In the genomic region with DNA sequence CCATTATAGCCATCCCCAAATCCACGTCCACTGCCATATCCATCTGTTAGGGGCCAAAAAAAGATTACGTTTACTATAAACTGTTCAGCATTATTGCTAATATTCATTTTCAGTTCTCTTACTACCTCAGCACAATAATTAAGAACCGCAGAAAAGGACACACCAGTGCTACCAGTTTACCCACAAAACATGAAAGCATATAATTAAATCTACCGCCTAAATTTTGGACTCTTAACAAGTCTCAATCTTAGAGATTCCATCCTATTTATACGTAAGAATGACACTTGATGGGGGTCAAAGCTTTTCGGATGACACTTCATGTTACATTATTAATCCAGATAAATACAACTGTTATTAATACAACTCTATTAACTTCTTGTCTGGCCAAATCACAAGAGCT, we compare ENCODE assay signal across 11 cellular contexts. TPM values are rescaled to one million over a fixed set of nuclear protein-coding genes. Genes with fewer than 3 reads are reported as not detected.
DNase-seq lines count a peak whose midpoint lies in the region; ATAC-seq and TF ChIP-seq lines count a peak whose summit lies in the region.
"Had no signal": no experiment of that assay in that cellular context is flagged by ENCODE, and none has a peak within 500 bp of the region (broad histone marks: within the 10 kb centered on the region; RNA-seq: fewer than 3 reads in every experiment).

No MANE protein-coding gene starts in this region.

- intact Hi-C loops in dendritic cell treated with granulocyte-macrophage colony-stimulating factor and Interleukin-4, amounts not matched to agents 40 ng/mL and 50 ng/mL, for 4 days (cut with micrococcal nuclease): no loop called here

- peaks cover 50% of the 10 kb centered on the region for H3K4me1 Mint-ChIP-seq in dendritic cell treated with granulocyte-macrophage colony-stimulating factor and Interleukin-4, amounts not matched to agents 40 ng/mL and 50 ng/mL, for 4 days (ENCODE audit: low read depth)
- H3K4me1 Mint-ChIP-seq in neural crest cell: peaks cover 70% of the 10 kb centered on the region

- no peaks in the 10 kb centered on the region for H3K27me3 ChIP-seq in GM06990 (replicated peaks; ENCODE audit: control insufficient read depth, insufficient read depth, low read length)
- no peaks in the 10 kb centered on the region for H3K27me3 ChIP-seq in NT2/D1 (ENCODE audit: insufficient read depth, insufficient read length)

- H3K4me3 Mint-ChIP-seq in dendritic cell treated with granulocyte-macrophage colony-stimulating factor and Interleukin-4, amounts not matched to agents 40 ng/mL and 50 ng/mL, for 4 days: peak overlapping the region; percentile 71
- peak overlapping the region; percentile 100 for H3K4me3 Mint-ChIP-seq in neural crest cell

- H3K4me3 ChIP-seq in GM06990 (replicated peaks; ENCODE audit: low read depth, low read length): peak overlapping the region; percentile 38
- peak overlapping the region; percentile 3 for H3K4me3 ChIP-seq in NT2/D1 (ENCODE audit: insufficient read length, low read depth)

- peaks cover 99% of the 10 kb centered on the region for H3K36me3 Mint-ChIP-seq in dendritic cell treated with granulocyte-macrophage colony-stimulating factor and Interleukin-4, amounts not matched to agents 40 ng/mL and 50 ng/mL, for 4 days (ENCODE audit: low read depth)
- H3K36me3 Mint-ChIP-seq in neural crest cell (ENCODE audit: low read depth): peaks cover 85% of the 10 kb centered on the region

- H3K9me3 ChIP-seq in NT2/D1 (ENCODE audit: insufficient read depth, low read length): no peaks in the 10 kb centered on the region

- no peaks in the 10 kb centered on the region for H3K4me1 ChIP-seq in NT2/D1 (ENCODE audit: insufficient read depth, insufficient read length)

- H3K9me3 Mint-ChIP-seq in dendritic cell treated with granulocyte-macrophage colony-stimulating factor and Interleukin-4, amounts not matched to agents 40 ng/mL and 50 ng/mL, for 4 days: no peaks in the 10 kb centered on the region
- H3K9me3 Mint-ChIP-seq in neural crest cell: peaks cover 5% of the 10 kb centered on the region

- H3K36me3 ChIP-seq in GM06990 (ENCODE audit: control insufficient read depth, insufficient read depth, low read length) (peaks cover 16% of the 10 kb centered on the region), NT2/D1 (ENCODE audit: insufficient read depth, insufficient read length, low read length) (peaks cover 90% of the 10 kb centered on the region)

- peak overlapping the region; percentile 100 for H3K27ac Mint-ChIP-seq in dendritic cell treated with granulocyte-macrophage colony-stimulating factor and Interleukin-4, amounts not matched to agents 40 ng/mL and 50 ng/mL, for 4 days
- H3K27ac Mint-ChIP-seq in neural crest cell (ENCODE audit: unreplicated experiment): no peak overlapping the region

- no peak for ATAC-seq in GM21825 (IDR thresholded peaks at IDR 0.05; ENCODE audit: unreplicated experiment)
- no peak for ATAC-seq in HG03196 (IDR thresholded peaks at IDR 0.05; ENCODE audit: unreplicated experiment)

- DNase-seq in GM06990 (ENCODE audit: extremely low read depth, insufficient read length) (no peak), NT2/D1 (ENCODE audit: low read depth, low spot score) (no peak), neural crest cell (ENCODE audit: low read depth, low spot score) (no peak), NCI-H1417 treated with DMSO at 0.1 percent for 48 hours (lab: John Stamatoyannopoulos, UW) (no peak), occipital lobe (lab: John Stamatoyannopoulos, UW) (no peak)
- DNase-seq: GF-D8, head of caudate nucleus, NCI-H2107 had no signal

- no peaks in the 10 kb centered on the region for H3K27me3 Mint-ChIP-seq in dendritic cell treated with granulocyte-macrophage colony-stimulating factor and Interleukin-4, amounts not matched to agents 40 ng/mL and 50 ng/mL, for 4 days
- peaks cover 73% of the 10 kb centered on the region for H3K27me3 Mint-ChIP-seq in neural crest cell (ENCODE audit: low read depth)

- H3K9ac ChIP-seq in NT2/D1 (ENCODE audit: insufficient read length, low read depth): no peak overlapping the region

- TF ChIP-seq CTCF in GM06990 (IDR thresholded peaks at IDR 0.05; ENCODE audit: insufficient read depth, low read length, poor library complexity, severe bottlenecking) (no peak), neural crest cell (conservative IDR thresholded peaks at IDR 0.05) (no peak)

RNA-seq across cellular contexts. Expression of gene HNRNPA2B1, which starts 4.7 kb away (rescaled TPM):
- total RNA-seq in neural crest cell: 1,068 and 1,071 TPM in 2 replicates
- total RNA-seq in occipital lobe: 146 TPM

RNA-seq across cellular contexts. Expression of gene CBX3, which starts 5.7 kb away (rescaled TPM):
- total RNA-seq in neural crest cell (291 and 293 TPM in 2 replicates), occipital lobe (201 TPM)

RNA-seq across cellular contexts. Expression of gene NFE2L3, which starts 43.9 kb away (rescaled TPM):
- 2.4 and 3.5 TPM in 2 replicates for total RNA-seq in neural crest cell
- total RNA-seq in occipital lobe: 19.2 TPM
